23 cellular contexts compared by ENCODE assay signal in genomic region chr7:69130421-69130820, GRCh38.
"Had no signal": no experiment of that assay in that cellular context is flagged by ENCODE, and none has a peak within 500 bp of the region (broad histone marks: within the 10 kb centered on the region; RNA-seq: fewer than 3 reads in every experiment).

No MANE protein-coding gene starts in this region.

- ATAC-seq: HepG2, K562 had no signal

- H3K4me2 ChIP-seq: KMS-11, SK-N-SH had no signal

- H3K9ac ChIP-seq: KMS-11, SK-N-SH had no signal

- DNase-seq: IMR-90, Kasumi-1, MM.1S, NCI-H1092 treated with DMSO at 0.1 percent for 48 hours, NCI-H1436 treated with DMSO at 0.1 percent for 48 hours, NCI-H1694, NCI-H187 treated with DMSO at 0.1 percent for 48 hours, NCI-H2029 treated with DMSO at 0.1 percent for 48 hours, NCI-H2171, NCI-H226, NCI-H446, NCI-H510A, NCI-H524 treated with DMSO at 0.1 percent for 48 hours, NCI-H69, NCI-H774, SHP77, SK-N-SH, SW 1271, T-helper 1 cell had no signal

- H3K27ac ChIP-seq: KMS-11, RWPE1 had no signal

- H3K4me3 ChIP-seq: K562 had no signal

- H3K9me2 ChIP-seq: SK-N-SH had no signal

- H3K9me3 ChIP-seq: SK-N-SH had no signal
